Comparison of ENCODE assay signal across 21 cellular contexts in the genomic region with DNA sequence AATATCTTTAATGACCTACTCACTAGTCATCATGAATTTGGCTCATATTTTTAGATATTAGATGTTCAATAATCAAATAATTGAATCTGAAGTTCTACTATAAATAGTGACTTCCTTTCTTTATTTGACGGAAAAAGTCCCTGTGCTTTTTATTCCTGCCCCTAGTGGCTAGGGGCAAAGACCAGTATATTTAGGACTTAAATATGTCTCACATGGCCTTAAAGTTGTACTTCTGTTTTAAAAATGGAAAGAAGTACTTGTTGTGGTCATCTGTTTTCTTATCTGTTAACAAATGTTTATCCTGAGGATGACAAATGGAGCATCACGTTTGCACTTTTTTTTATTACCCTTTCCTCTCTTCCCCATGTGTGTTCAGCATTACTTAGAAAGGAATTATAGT.
DNase-seq lines count a peak whose midpoint lies in the region; ATAC-seq, FAIRE-seq and TF ChIP-seq lines count a peak whose summit lies in the region.
"Had no signal": no experiment of that assay in that cellular context is flagged by ENCODE, and none has a peak within 500 bp of the region (broad histone marks: within the 10 kb centered on the region; RNA-seq: fewer than 3 reads in every experiment).

No MANE protein-coding gene starts in this region.

- H3K23ac ChIP-seq in H9 (ENCODE audit: insufficient read length, low read depth, low read length), result no peak overlapping the region

- no peak overlapping the region for H2BK20ac ChIP-seq in H9 (ENCODE audit: low read depth, low read length, poor library complexity, severe bottlenecking)

- H4K91ac ChIP-seq in H9 (ENCODE audit: insufficient read length, low read depth, low read length), result no peak overlapping the region

- H3K27me3 ChIP-seq in BLaER1 treated with 17β-estradiol and CSF1 and Interleukin-3, amounts not matched to agents 10 nM and 100 nM, result no peaks in the 10 kb centered on the region
- H3K27me3 ChIP-seq in H9 (ENCODE audit: insufficient read depth, low read length) (no peaks in the 10 kb centered on the region), SU-DHL-6 (ENCODE audit: low read length) (no peaks in the 10 kb centered on the region), left lung (no peaks in the 10 kb centered on the region)
- H3K27me3 ChIP-seq: adrenal gland, vagina had no signal

- H3K23me2 ChIP-seq in H9 (ENCODE audit: insufficient read length, low read depth, low read length, poor library complexity, severe bottlenecking), result no peaks in the 10 kb centered on the region

- FAIRE-seq in kidney (lab: Jason Lieb, UNC), result peak; percentile 27

- H3K4me1 Mint-ChIP-seq in H9, result peaks cover 6 to 17% of the 10 kb centered on the region in 2 experiments

- no peaks in the 10 kb centered on the region for H3K9me3 ChIP-seq in BLaER1 treated with 17β-estradiol and CSF1 and Interleukin-3, amounts not matched to agents 10 nM and 100 nM (replicated peaks in 1 of 11)
- H3K9me3 ChIP-seq in H9 (ENCODE audit: control insufficient read depth, low read depth, low read length) (no peaks in the 10 kb centered on the region), SU-DHL-6 (ENCODE audit: insufficient read depth, low read length) (no peaks in the 10 kb centered on the region), kidney (ENCODE audit: control insufficient read depth in 1 of 2, low read length in 2 of 2) (no peaks in the 10 kb centered on the region), left lung (no peaks in the 10 kb centered on the region)
- H3K9me3 ChIP-seq: mucosa of descending colon, vagina had no signal

- H3T11ph ChIP-seq in H9 (ENCODE audit: low read length), result no peak overlapping the region

- H3K56ac ChIP-seq in H9 (ENCODE audit: insufficient read length, low read depth, low read length), result no peak overlapping the region

- H3K27ac Mint-ChIP-seq in H9, result no peak overlapping the region
- H3K27ac Mint-ChIP-seq: activated CD8-positive, alpha-beta memory T cell treated with anti-CD3 and anti-CD28 coated beads, Interleukin-2, amount 10 ng/mL, durations not matched to agents 7 days and 5 days; activated T-helper 2 cell treated with anti-CD3 and anti-CD28 coated beads, Interferon-gamma antibody, Interleukin-2, Interleukin-4, amounts not matched to agents 10 μg/mL and 5 μg/mL and 100 μg/mL, durations not matched to agents 14 hours and 24 hours and 36 hours; effector memory CD8-positive, alpha-beta T cell; T-helper 17 cell had no signal

- no peak overlapping the region for H2BK120ac ChIP-seq in H9 (ENCODE audit: low read depth, low read length, poor library complexity, severe bottlenecking)

- peak overlapping the region; percentile 16 to 61 (median 44); a peak in 17 of 22 replicates for H3K4me2 ChIP-seq in BLaER1 treated with 17β-estradiol and CSF1 and Interleukin-3, amounts not matched to agents 10 nM and 100 nM
- H3K4me2 ChIP-seq in H9 (ENCODE audit: insufficient read depth, insufficient read length, low read length) (no peak overlapping the region), SU-DHL-6 (ENCODE audit: low read depth, low read length, poor library complexity, severe bottlenecking) (peak overlapping the region; percentile 65)

- DNase-seq in H9 (no peak), kidney (no peak), left lung (no peak), NCI-H1417 (lab: John Stamatoyannopoulos, UW) (no peak), T-helper 1 cell (no peak)
- no peak for DNase-seq in stimulated activated CD4-positive, alpha-beta T cell treated with anti-CD3 and anti-CD28 coated beads, Interleukin-15, amount 100 ng/mL, for 24 hours
- DNase-seq: activated CD4-positive, CD25-positive, alpha-beta regulatory T cell treated with anti-CD3 and anti-CD28 coated beads, Interleukin-2, amount 50 U/mL, for 72 hours; activated CD8-positive, alpha-beta memory T cell treated with anti-CD3 and anti-CD28 coated beads, Interleukin-2, amount 10 ng/mL, durations not matched to agents 7 days and 5 days; adrenal gland; central memory CD4-positive, alpha-beta T cell; effector memory CD8-positive, alpha-beta T cell; HCEC 1CT; left cardiac atrium; mucosa of descending colon; NCI-H1417 treated with DMSO at 0.1 percent for 48 hours; nucleus accumbens; T-helper 17 cell had no signal

- TF ChIP-seq CTCF in H9 (conservative IDR thresholded peaks at IDR 0.05) (peak; percentile 51), SU-DHL-6 (IDR thresholded peaks at IDR 0.05; ENCODE audit: insufficient read depth, low read length, poor library complexity, severe bottlenecking) (peak; percentile 47), kidney (IDR thresholded peaks at IDR 0.05; ENCODE audit: borderline replicate concordance, extremely low read depth, insufficient read depth) (no peak), left lung (IDR thresholded peaks at IDR 0.05) (no peak)

- H4K5ac ChIP-seq in H9 (ENCODE audit: insufficient read length, low read depth, low read length), result no peak overlapping the region

- no peak overlapping the region; a peak in 1 of 22 replicates for H3K9ac ChIP-seq in BLaER1 treated with 17β-estradiol and CSF1 and Interleukin-3, amounts not matched to agents 10 nM and 100 nM
- no peak overlapping the region for H3K9ac ChIP-seq in H9 (ENCODE audit: extremely low read depth, insufficient read length, low read length)
- peak overlapping the region; percentile 33 for H3K9ac ChIP-seq in SU-DHL-6 (ENCODE audit: low read length)
- H3K9ac ChIP-seq in kidney (ENCODE audit: low read length in 2 of 2), result no peak overlapping the region

- H3F3A ChIP-seq in SU-DHL-6 (ENCODE audit: insufficient read depth), result peaks cover 95% of the 10 kb centered on the region

- WGBS in H9 (ENCODE audit: extremely low coverage, insufficient read length, low lambda C conversion rate), result no CpG with 5 or more reads among the region's 2 CpGs

- peak overlapping the region in 7 of 11 experiments; percentile 1 to 39 (median 31); a peak in 9 of 22 replicates for H3K27ac ChIP-seq in BLaER1 treated with 17β-estradiol and CSF1 and Interleukin-3, amounts not matched to agents 10 nM and 100 nM
- H3K27ac ChIP-seq in H9 (ENCODE audit: insufficient read length, low read depth, low read length) (no peak overlapping the region), SU-DHL-6 (ENCODE audit: low read depth, low read length) (peak overlapping the region; percentile 93), kidney (ENCODE audit: low read depth in 2 of 2, low read length in 2 of 2) (no peak overlapping the region), left lung (no peak overlapping the region)
- H3K27ac ChIP-seq: adrenal gland, vagina had no signal

- H3K14ac ChIP-seq in H9 (ENCODE audit: insufficient read depth, low read length), result no peak overlapping the region

- H3K9me2 ChIP-seq in SU-DHL-6 (replicated peaks; ENCODE audit: insufficient read depth, low read length), result no peaks in the 10 kb centered on the region

- H3K4me3 Mint-ChIP-seq in H9, result no peak overlapping the region
- H3K4me3 Mint-ChIP-seq: activated CD8-positive, alpha-beta memory T cell treated with anti-CD3 and anti-CD28 coated beads, Interleukin-2, amount 10 ng/mL, durations not matched to agents 7 days and 5 days; effector memory CD8-positive, alpha-beta T cell; T-helper 17 cell had no signal

- no peaks in the 10 kb centered on the region for H3K27me3 Mint-ChIP-seq in H9 (ENCODE audit: low read depth)
- H3K27me3 Mint-ChIP-seq: activated CD8-positive, alpha-beta memory T cell treated with anti-CD3 and anti-CD28 coated beads, Interleukin-2, amount 10 ng/mL, durations not matched to agents 7 days and 5 days; effector memory CD8-positive, alpha-beta T cell; T-helper 17 cell had no signal

- H2AK5ac ChIP-seq in H9 (ENCODE audit: insufficient read length, low read length), result no peak overlapping the region

- H3K18ac ChIP-seq in H9 (ENCODE audit: insufficient read length, low read depth, low read length), result no peak overlapping the region

- ATAC-seq in left lung, result no peak
- ATAC-seq: activated CD8-positive, alpha-beta memory T cell treated with anti-CD3 and anti-CD28 coated beads, Interleukin-2, amount 10 ng/mL, durations not matched to agents 7 days and 5 days; effector memory CD8-positive, alpha-beta T cell; left cardiac atrium; mucosa of descending colon; T-helper 17 cell had no signal

- intact Hi-C loops in kidney (cut with DNase I), result no loop called here
- intact Hi-C loops in left lung (cut with DNase I), result no loop called here

- H3K4me3 ChIP-seq in BLaER1 treated with 17β-estradiol and CSF1 and Interleukin-3, amounts not matched to agents 10 nM and 100 nM, result no peak overlapping the region; a peak in 1 of 20 replicates
- no peak overlapping the region for H3K4me3 ChIP-seq in SU-DHL-6 (ENCODE audit: insufficient read depth, low read length, poor library complexity, severe bottlenecking)
- no peak overlapping the region for H3K4me3 ChIP-seq in kidney (ENCODE audit: low read length in 2 of 2)
- no peak overlapping the region for H3K4me3 ChIP-seq in left lung
- H3K4me3 ChIP-seq: adrenal gland, mucosa of descending colon, vagina had no signal

- no peaks in the 10 kb centered on the region for H3K9me3 Mint-ChIP-seq in H9
- H3K9me3 Mint-ChIP-seq: activated T-helper 2 cell treated with anti-CD3 and anti-CD28 coated beads, Interferon-gamma antibody, Interleukin-2, Interleukin-4, amounts not matched to agents 10 μg/mL and 5 μg/mL and 100 μg/mL, durations not matched to agents 14 hours and 24 hours and 36 hours; effector memory CD8-positive, alpha-beta T cell had no signal

- no peak overlapping the region for H2AFZ ChIP-seq in H9 (ENCODE audit: low read length)
- H2AFZ ChIP-seq in SU-DHL-6 (ENCODE audit: low read depth, low read length, severe bottlenecking), result no peak overlapping the region

- peaks cover 0 to 79% (median 0%) of the 10 kb centered on the region in 11 experiments; a peak in 7 of 22 replicates for H4K20me1 ChIP-seq in BLaER1 treated with 17β-estradiol and CSF1 and Interleukin-3, amounts not matched to agents 10 nM and 100 nM
- no peaks in the 10 kb centered on the region for H4K20me1 ChIP-seq in H9 (ENCODE audit: control insufficient read depth, insufficient read depth, insufficient read length)
- H4K20me1 ChIP-seq in SU-DHL-6 (ENCODE audit: low read depth, low read length), result no peaks in the 10 kb centered on the region

- no peak overlapping the region for H2BK15ac ChIP-seq in H9 (ENCODE audit: low read depth, low read length)

- H3K4ac ChIP-seq in H9 (ENCODE audit: low read depth, low read length), result no peak overlapping the region

- peaks cover 0 to 56% (median 15%) of the 10 kb centered on the region in 11 experiments; a peak in 8 of 22 replicates for H3K36me3 ChIP-seq in BLaER1 treated with 17β-estradiol and CSF1 and Interleukin-3, amounts not matched to agents 10 nM and 100 nM
- H3K36me3 ChIP-seq in SU-DHL-6 (ENCODE audit: low read length), result peaks cover 19% of the 10 kb centered on the region
- no peaks in the 10 kb centered on the region for H3K36me3 ChIP-seq in kidney (ENCODE audit: control insufficient read depth in 1 of 2, insufficient read depth in 2 of 2, low read length in 2 of 2)
- H3K36me3 ChIP-seq in left lung, result no peaks in the 10 kb centered on the region
- H3K36me3 ChIP-seq: adrenal gland, vagina had no signal

- H3K79me1 ChIP-seq in H9 (ENCODE audit: insufficient read depth, low read depth, low read length, poor library complexity, severe bottlenecking), result no peaks in the 10 kb centered on the region

- peaks cover 38 to 96% (median 69%) of the 10 kb centered on the region in 10 experiments for H3K4me1 ChIP-seq in BLaER1 treated with 17β-estradiol and CSF1 and Interleukin-3, amounts not matched to agents 10 nM and 100 nM
- H3K4me1 ChIP-seq in H9 (ENCODE audit: insufficient read depth, low read length), result no peaks in the 10 kb centered on the region
- H3K4me1 ChIP-seq in kidney (ENCODE audit: control insufficient read depth in 1 of 2, insufficient read depth in 1 of 2, low read depth in 1 of 2, low read length in 2 of 2), result no peaks in the 10 kb centered on the region
- H3K4me1 ChIP-seq in left lung, result no peaks in the 10 kb centered on the region
- H3K4me1 ChIP-seq: adrenal gland, vagina had no signal

- H3K79me2 ChIP-seq in H9 (ENCODE audit: insufficient read depth, low read length) (no peaks in the 10 kb centered on the region), SU-DHL-6 (ENCODE audit: insufficient read depth, low read length) (peaks cover 91% of the 10 kb centered on the region)

- H4K8ac ChIP-seq in H9 (replicated peaks; ENCODE audit: insufficient read length, low read depth, low read length), result no peak overlapping the region

- H3K36me3 Mint-ChIP-seq in H9 (ENCODE audit: insufficient read depth in 1 of 3, low read depth in 3 of 3), result no peaks in the 10 kb centered on the region
- H3K36me3 Mint-ChIP-seq: activated CD8-positive, alpha-beta memory T cell treated with anti-CD3 and anti-CD28 coated beads, Interleukin-2, amount 10 ng/mL, durations not matched to agents 7 days and 5 days had no signal

- no peak overlapping the region for H2BK5ac ChIP-seq in H9 (ENCODE audit: insufficient read length, low read length)

- no peak overlapping the region for H2BK12ac ChIP-seq in H9 (ENCODE audit: insufficient read length, low read depth, low read length)

Comparison
In these comparisons a context has a peak if more than half of its experiments do, and no peak if none do; other contexts are left out.
1. H3K27ac ChIP-seq: peak in BLaER1 treated with 17β-estradiol and CSF1 and Interleukin-3, amounts not matched to agents 10 nM and 100 nM (7 of 11) and SU-DHL-6 (single experiment); none in H9 (single experiment), kidney (0 of 2) and left lung (0 of 2).
2. CTCF ChIP-seq: peak in H9 (single experiment) and SU-DHL-6 (single experiment); none in kidney (single experiment) and left lung (0 of 2).